ENCODE assay signal across 8 cellular contexts in the genomic region with DNA sequence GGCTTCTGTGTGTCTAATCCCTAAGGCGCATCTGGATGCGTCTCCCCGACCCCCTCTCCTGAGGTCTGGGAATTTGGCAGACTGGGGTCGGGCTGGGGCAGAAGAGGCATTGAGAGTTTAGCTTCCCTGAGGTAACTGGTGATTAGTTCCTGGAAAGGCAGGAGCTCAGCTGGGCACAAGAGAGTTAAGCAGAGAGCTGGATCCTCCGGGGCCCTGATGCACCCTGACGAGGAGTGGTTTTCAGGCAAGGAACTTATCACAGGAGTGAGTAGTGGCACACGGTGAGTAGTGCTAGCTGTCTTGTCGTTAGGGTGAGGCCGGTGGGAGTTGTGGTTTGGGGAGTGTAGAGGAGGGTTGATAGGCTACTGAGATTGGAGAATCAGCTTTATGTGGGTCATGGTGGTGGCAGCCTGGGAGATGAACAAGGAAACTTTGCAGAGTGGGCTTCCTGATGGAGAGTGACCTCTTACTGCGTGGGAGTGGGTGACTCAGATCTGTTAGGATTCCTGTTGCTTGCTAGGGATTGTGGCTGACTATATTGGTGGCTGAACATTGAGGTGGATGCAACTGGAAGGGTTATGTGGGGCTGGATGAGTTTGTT. TPM values are rescaled to one million over a fixed set of nuclear protein-coding genes. Genes with fewer than 3 reads are reported as not detected.
DNase-seq lines count a peak whose midpoint lies in the region; ATAC-seq and TF ChIP-seq lines count a peak whose summit lies in the region.

No MANE protein-coding gene starts in this region.

- no peaks in the 10 kb centered on the region for H3K27me3 ChIP-seq in neural cell (ENCODE audit: insufficient read depth, low read depth, low read length)
- H3K27me3 ChIP-seq in thymus (ENCODE audit: control insufficient read depth, insufficient read depth), result no peaks in the 10 kb centered on the region

- peak; percentile 27 for ATAC-seq in GM18907 (IDR thresholded peaks at IDR 0.05; ENCODE audit: unreplicated experiment)

- H3K4me1 ChIP-seq in thymus (ENCODE audit: control insufficient read depth, insufficient read depth, low read length), result peaks cover 3% of the 10 kb centered on the region

- H3K4me2 ChIP-seq in neural cell (ENCODE audit: low read length), result peak overlapping the region; percentile 86

- TF ChIP-seq RAD21 in neural cell (conservative IDR thresholded peaks at IDR 0.05), result no peak

- H3K9me2 ChIP-seq in neural cell (ENCODE audit: insufficient read depth, low read length), result no peaks in the 10 kb centered on the region

- H3K27ac ChIP-seq in neural cell (ENCODE audit: low read length) (peak overlapping the region; percentile 66), thymus (ENCODE audit: low read depth) (peak overlapping the region; percentile 40)

- H2AFZ ChIP-seq in neural cell (ENCODE audit: low read depth, low read length), result peak overlapping the region; percentile 56

- WGBS in thymus, result 3% methylated on average over 10 of the region's 10 CpGs

- H3K79me2 ChIP-seq in neural cell (replicated peaks; ENCODE audit: insufficient read depth, low read length), result peaks cover 43% of the 10 kb centered on the region

- TF ChIP-seq CTCF in LNCaP clone FGC (IDR thresholded peaks at IDR 0.05; ENCODE audit: control insufficient read depth, extremely low read depth, insufficient read depth) (no peak), fibroblast of pulmonary artery (IDR thresholded peaks at IDR 0.05; ENCODE audit: low read length, missing control alignments) (no peak), neural cell (IDR thresholded peaks at IDR 0.05; ENCODE audit: poor library complexity, severe bottlenecking) (no peak)

- H4K20me1 ChIP-seq in neural cell (ENCODE audit: insufficient read depth), result no peaks in the 10 kb centered on the region

- H3K9me3 ChIP-seq in neural cell (ENCODE audit: low read length) (no peaks in the 10 kb centered on the region), thymus (ENCODE audit: control insufficient read depth) (no peaks in the 10 kb centered on the region)

- H3K36me3 ChIP-seq in neural cell (ENCODE audit: insufficient read depth, low read length), result no peaks in the 10 kb centered on the region
- no peaks in the 10 kb centered on the region for H3K36me3 ChIP-seq in thymus (ENCODE audit: control insufficient read depth, insufficient read depth)

- H3F3A ChIP-seq in neural cell (ENCODE audit: insufficient read depth, low read length, poor library complexity, severe bottlenecking), result peaks cover 4% of the 10 kb centered on the region

- DNase-seq in AG08396 (ENCODE audit: low spot score) (peak; percentile 75), LNCaP clone FGC (ENCODE audit: low read depth) (no peak), activated T-cell treated with anti-CD3 and anti-CD28 coated beads for 4 hours (peak; percentile 4), fibroblast of pulmonary artery (ENCODE audit: low read depth) (peak; percentile 55), GDM1 (lab: John Stamatoyannopoulos, UW) (no peak)

- peak overlapping the region; percentile 94 for H3K4me3 ChIP-seq in LNCaP clone FGC (ENCODE audit: low read depth, low read length)
- H3K4me3 ChIP-seq in fibroblast of pulmonary artery (replicated peaks; ENCODE audit: low read depth, low read length), result peak overlapping the region; percentile 81
- H3K4me3 ChIP-seq in neural cell (ENCODE audit: low read length), result peak overlapping the region; percentile 96
- H3K4me3 ChIP-seq in thymus (ENCODE audit: low read length), result peak overlapping the region; percentile 99

- H3K9ac ChIP-seq in neural cell (ENCODE audit: low read length), result peak overlapping the region; percentile 87

- TF ChIP-seq EP300 in neural cell (conservative IDR thresholded peaks at IDR 0.05; ENCODE audit: poor library complexity, severe bottlenecking), result no peak

TF ChIP-seq in neural cell, 6 proteins besides CTCF, POLR2A, EP300 and RAD21:
- no peak for TF ChIP-seq TAF1 (IDR thresholded peaks at IDR 0.05; ENCODE audit: low read depth)
- TF ChIP-seq SMC3 (conservative IDR thresholded peaks at IDR 0.05; ENCODE audit: poor library complexity), result no peak
- no peak for TF ChIP-seq MXI1 (conservative IDR thresholded peaks at IDR 0.05; ENCODE audit: poor library complexity, severe bottlenecking)
- no peak for TF ChIP-seq EZH2 (IDR thresholded peaks at IDR 0.05; ENCODE audit: borderline replicate concordance, insufficient read depth, low read length, poor library complexity, severe bottlenecking)
- no peak for TF ChIP-seq POLR2AphosphoS5 (IDR thresholded peaks at IDR 0.05)
- TF ChIP-seq, protein P1, sequence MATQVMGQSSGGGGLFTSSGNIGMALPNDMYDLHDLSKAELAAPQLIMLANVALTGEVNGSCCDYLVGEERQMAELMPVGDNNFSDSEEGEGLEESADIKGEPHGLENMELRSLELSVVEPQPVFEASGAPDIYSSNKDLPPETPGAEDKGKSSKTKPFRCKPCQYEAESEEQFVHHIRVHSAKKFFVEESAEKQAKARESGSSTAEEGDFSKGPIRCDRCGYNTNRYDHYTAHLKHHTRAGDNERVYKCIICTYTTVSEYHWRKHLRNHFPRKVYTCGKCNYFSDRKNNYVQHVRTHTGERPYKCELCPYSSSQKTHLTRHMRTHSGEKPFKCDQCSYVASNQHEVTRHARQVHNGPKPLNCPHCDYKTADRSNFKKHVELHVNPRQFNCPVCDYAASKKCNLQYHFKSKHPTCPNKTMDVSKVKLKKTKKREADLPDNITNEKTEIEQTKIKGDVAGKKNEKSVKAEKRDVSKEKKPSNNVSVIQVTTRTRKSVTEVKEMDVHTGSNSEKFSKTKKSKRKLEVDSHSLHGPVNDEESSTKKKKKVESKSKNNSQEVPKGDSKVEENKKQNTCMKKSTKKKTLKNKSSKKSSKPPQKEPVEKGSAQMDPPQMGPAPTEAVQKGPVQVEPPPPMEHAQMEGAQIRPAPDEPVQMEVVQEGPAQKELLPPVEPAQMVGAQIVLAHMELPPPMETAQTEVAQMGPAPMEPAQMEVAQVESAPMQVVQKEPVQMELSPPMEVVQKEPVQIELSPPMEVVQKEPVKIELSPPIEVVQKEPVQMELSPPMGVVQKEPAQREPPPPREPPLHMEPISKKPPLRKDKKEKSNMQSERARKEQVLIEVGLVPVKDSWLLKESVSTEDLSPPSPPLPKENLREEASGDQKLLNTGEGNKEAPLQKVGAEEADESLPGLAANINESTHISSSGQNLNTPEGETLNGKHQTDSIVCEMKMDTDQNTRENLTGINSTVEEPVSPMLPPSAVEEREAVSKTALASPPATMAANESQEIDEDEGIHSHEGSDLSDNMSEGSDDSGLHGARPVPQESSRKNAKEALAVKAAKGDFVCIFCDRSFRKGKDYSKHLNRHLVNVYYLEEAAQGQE (IDR thresholded peaks at IDR 0.05; ENCODE audit: borderline replicate concordance), result no peak

RNA-seq across cellular contexts. Expression of a gene that starts 0.9 kb away (rescaled TPM):
- polyA plus RNA-seq in neural cell (14.5 and 14.9 TPM in 2 replicates), thymus (3.8 TPM)
- 60.4 and 64.8 TPM in 2 replicates for polyA minus RNA-seq in neural cell

RNA-seq across cellular contexts. Expression of a gene that starts 39.6 kb away (rescaled TPM):
- polyA plus RNA-seq in neural cell (9.4 and 11.9 TPM in 2 replicates), thymus (11.0 TPM)
- polyA minus RNA-seq in neural cell, result 31.6 and 32.6 TPM in 2 replicates

Comparison
In these comparisons a context has a peak if more than half of its experiments do, and no peak if none do; other contexts are left out.
1. DNase-seq: peak in AG08396 (single experiment), activated T-cell treated with anti-CD3 and anti-CD28 coated beads for 4 hours (single experiment) and fibroblast of pulmonary artery (single experiment); none in LNCaP clone FGC (single experiment) and GDM1 (single experiment).
2. Peak in every context shown above with its lines, with median percentiles within 50 percentile points of each other: H3K4me3 ChIP-seq.